ENCODE assay signal across 7 cellular contexts in the genomic region with DNA sequence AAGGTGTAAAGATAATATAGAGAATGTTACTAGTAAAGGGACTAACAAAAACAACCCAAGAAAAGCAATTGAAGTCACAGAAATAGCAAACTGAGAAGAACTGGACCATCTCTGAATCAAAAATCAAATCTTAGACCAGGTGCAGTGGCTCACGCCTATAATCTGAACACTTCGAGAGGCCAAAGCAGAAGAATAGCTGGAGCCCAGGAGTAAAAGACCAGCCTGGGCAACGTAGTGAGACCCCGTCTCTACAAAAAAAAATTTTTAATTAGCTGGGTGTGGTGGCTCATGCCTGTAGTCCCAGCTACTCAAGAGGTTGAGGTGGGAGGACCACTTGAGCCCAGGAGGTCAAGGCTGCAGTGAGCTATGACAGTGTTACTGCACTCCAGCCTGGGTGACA.
"Had no signal": no experiment of that assay in that cellular context is flagged by ENCODE, and none has a peak within 500 bp of the region (broad histone marks: within the 10 kb centered on the region; RNA-seq: fewer than 3 reads in every experiment).

No MANE protein-coding gene starts in this region.

- ATAC-seq: HepG2, K562 had no signal

- H3K9ac ChIP-seq: KMS-11 had no signal

- H3K4me3 ChIP-seq: K562 had no signal

- H3K4me3 Mint-ChIP-seq: IgD-negative memory B cell had no signal

- H3K9me3 Mint-ChIP-seq: IgD-negative memory B cell had no signal

- DNase-seq: KBM-7, KG1 had no signal

- H3K4me1 Mint-ChIP-seq: IgD-negative memory B cell had no signal

- H3K27ac Mint-ChIP-seq: IgD-negative memory B cell had no signal

- H3K36me3 Mint-ChIP-seq: IgD-negative memory B cell had no signal

- H3K27ac ChIP-seq: HL-60, KMS-11 had no signal
